Comparison of ENCODE assay signal across 1 cellular context in genomic region chr2:235066895-235067294, GRCh38.
A peak's percentile ranks its signal among the peaks of the same experiment; 100 is the strongest.
TF ChIP-seq lines count a peak whose summit lies in the region.

No MANE protein-coding gene starts in this region.

TF ChIP-seq in H1, 55 proteins besides CTCF, POLR2A, EP300 and RAD21:
- TF ChIP-seq SUZ12 (IDR thresholded peaks at IDR 0.05; ENCODE audit: low read length) (no peak), KDM1A (IDR thresholded peaks at IDR 0.05; ENCODE audit: borderline replicate concordance, low read length) (no peak), E2F6 (IDR thresholded peaks at IDR 0.05) (peak; percentile 13; the same call in 1 of the 2 replicates), BACH1 (IDR thresholded peaks at IDR 0.05; ENCODE audit: low read length) (no peak), ASH2L (IDR thresholded peaks at IDR 0.05; ENCODE audit: low read length) (peak; percentile 59)
- TF ChIP-seq, protein P1, sequence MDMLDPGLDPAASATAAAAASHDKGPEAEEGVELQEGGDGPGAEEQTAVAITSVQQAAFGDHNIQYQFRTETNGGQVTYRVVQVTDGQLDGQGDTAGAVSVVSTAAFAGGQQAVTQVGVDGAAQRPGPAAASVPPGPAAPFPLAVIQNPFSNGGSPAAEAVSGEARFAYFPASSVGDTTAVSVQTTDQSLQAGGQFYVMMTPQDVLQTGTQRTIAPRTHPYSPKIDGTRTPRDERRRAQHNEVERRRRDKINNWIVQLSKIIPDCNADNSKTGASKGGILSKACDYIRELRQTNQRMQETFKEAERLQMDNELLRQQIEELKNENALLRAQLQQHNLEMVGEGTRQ (IDR thresholded peaks at IDR 0.05; ENCODE audit: low read length) = peak; percentile 74
- TF ChIP-seq, protein P2, sequence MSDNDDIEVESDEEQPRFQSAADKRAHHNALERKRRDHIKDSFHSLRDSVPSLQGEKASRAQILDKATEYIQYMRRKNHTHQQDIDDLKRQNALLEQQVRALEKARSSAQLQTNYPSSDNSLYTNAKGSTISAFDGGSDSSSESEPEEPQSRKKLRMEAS (IDR thresholded peaks at IDR 0.05) = peak; percentile 70
